1 cellular context compared by ENCODE assay signal in the genomic region with DNA sequence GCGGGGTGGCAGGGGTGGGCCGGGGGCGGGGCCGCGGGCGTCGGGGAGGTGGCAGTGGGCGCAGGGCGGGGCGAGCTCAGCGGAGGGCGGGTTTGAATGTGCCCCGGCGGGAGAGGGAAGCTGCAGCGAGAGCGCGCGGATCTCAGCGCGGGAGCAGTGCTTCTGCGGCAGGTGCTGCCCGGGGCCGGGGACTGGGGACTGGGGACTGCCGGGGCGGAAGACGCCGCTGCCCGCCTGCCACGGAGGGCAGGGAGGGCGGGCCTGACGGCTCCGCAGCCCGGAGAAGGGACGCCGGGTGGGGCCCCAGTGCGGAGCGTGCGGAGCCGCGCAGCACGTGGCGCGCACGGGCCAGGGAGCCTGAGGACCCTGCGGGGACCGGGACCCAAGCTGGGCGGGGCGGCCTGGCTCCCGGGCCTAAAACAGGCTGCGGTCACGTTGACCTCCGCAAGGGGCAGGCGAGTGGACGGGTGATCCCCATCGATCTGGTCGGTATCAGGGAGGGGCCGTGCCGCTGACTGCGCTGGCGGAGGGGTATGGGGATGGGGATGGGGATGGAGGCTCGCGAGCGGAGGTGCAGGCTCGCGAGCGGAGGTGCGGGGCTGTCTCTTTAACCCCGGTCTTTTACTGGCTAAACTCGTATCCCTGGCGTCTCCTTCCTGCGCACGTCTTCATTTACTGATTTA.
TF ChIP-seq lines count a peak whose summit lies in the region.

A gene (plus strand): TSS at position 125 of the 683 bp plus-strand sequence. CDS start 3,719 bp downstream, outside the sequence.

TF ChIP-seq in SK-N-SH, 30 proteins besides CTCF, POLR2A, EP300 and RAD21:
- TF ChIP-seq, protein P1, sequence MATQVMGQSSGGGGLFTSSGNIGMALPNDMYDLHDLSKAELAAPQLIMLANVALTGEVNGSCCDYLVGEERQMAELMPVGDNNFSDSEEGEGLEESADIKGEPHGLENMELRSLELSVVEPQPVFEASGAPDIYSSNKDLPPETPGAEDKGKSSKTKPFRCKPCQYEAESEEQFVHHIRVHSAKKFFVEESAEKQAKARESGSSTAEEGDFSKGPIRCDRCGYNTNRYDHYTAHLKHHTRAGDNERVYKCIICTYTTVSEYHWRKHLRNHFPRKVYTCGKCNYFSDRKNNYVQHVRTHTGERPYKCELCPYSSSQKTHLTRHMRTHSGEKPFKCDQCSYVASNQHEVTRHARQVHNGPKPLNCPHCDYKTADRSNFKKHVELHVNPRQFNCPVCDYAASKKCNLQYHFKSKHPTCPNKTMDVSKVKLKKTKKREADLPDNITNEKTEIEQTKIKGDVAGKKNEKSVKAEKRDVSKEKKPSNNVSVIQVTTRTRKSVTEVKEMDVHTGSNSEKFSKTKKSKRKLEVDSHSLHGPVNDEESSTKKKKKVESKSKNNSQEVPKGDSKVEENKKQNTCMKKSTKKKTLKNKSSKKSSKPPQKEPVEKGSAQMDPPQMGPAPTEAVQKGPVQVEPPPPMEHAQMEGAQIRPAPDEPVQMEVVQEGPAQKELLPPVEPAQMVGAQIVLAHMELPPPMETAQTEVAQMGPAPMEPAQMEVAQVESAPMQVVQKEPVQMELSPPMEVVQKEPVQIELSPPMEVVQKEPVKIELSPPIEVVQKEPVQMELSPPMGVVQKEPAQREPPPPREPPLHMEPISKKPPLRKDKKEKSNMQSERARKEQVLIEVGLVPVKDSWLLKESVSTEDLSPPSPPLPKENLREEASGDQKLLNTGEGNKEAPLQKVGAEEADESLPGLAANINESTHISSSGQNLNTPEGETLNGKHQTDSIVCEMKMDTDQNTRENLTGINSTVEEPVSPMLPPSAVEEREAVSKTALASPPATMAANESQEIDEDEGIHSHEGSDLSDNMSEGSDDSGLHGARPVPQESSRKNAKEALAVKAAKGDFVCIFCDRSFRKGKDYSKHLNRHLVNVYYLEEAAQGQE (IDR thresholded peaks at IDR 0.05; ENCODE audit: low read depth, low read length) = no peak
- TF ChIP-seq, protein P2, sequence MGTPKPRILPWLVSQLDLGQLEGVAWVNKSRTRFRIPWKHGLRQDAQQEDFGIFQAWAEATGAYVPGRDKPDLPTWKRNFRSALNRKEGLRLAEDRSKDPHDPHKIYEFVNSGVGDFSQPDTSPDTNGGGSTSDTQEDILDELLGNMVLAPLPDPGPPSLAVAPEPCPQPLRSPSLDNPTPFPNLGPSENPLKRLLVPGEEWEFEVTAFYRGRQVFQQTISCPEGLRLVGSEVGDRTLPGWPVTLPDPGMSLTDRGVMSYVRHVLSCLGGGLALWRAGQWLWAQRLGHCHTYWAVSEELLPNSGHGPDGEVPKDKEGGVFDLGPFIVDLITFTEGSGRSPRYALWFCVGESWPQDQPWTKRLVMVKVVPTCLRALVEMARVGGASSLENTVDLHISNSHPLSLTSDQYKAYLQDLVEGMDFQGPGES (IDR thresholded peaks at IDR 0.05; ENCODE audit: low read depth, low read length) = no peak
- TF ChIP-seq JUND (IDR thresholded peaks at IDR 0.05) (no peak), TEAD4 (IDR thresholded peaks at IDR 0.05; ENCODE audit: borderline replicate concordance, insufficient read depth) (no peak), MXI1 (IDR thresholded peaks at IDR 0.05; ENCODE audit: low read depth, low read length) (peak; percentile 90), CHD2 (IDR thresholded peaks at IDR 0.05; ENCODE audit: low read length, partially characterized antibody) (peak; percentile 8), GABPA (IDR thresholded peaks at IDR 0.05; ENCODE audit: low read depth) (no peak), YY1 (IDR thresholded peaks at IDR 0.05; ENCODE audit: low read depth) (no peak), TCF12 (IDR thresholded peaks at IDR 0.05) (no peak), POLR2AphosphoS5 (IDR thresholded peaks at IDR 0.05; ENCODE audit: low read depth, low read length) (no peak), ELF1 (IDR thresholded peaks at IDR 0.05) (no peak), FOSL2 (IDR thresholded peaks at IDR 0.05; ENCODE audit: borderline replicate concordance, low read depth) (no peak), SMC3 (IDR thresholded peaks at IDR 0.05; ENCODE audit: low read depth, low read length) (no peak), RXRA (IDR thresholded peaks at IDR 0.05; ENCODE audit: borderline replicate concordance, low read depth) (no peak), NFIC (IDR thresholded peaks at IDR 0.05; ENCODE audit: borderline replicate concordance) (no peak), EZH2phosphoT487 (IDR thresholded peaks at IDR 0.05; ENCODE audit: borderline replicate concordance, low read depth) (no peak), RCOR1 (IDR thresholded peaks at IDR 0.05; ENCODE audit: low read length) (no peak), NRF1 (IDR thresholded peaks at IDR 0.05; ENCODE audit: low read depth, low read length) (no peak), SIN3A (IDR thresholded peaks at IDR 0.05; ENCODE audit: borderline replicate concordance, low read depth, low read length) (no peak), RFX5 (IDR thresholded peaks at IDR 0.05; ENCODE audit: low read length) (no peak)
- TF ChIP-seq, protein P3, sequence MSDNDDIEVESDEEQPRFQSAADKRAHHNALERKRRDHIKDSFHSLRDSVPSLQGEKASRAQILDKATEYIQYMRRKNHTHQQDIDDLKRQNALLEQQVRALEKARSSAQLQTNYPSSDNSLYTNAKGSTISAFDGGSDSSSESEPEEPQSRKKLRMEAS (IDR thresholded peaks at IDR 0.05; ENCODE audit: low read depth) = peak; percentile 78
- TF ChIP-seq, protein P4, sequence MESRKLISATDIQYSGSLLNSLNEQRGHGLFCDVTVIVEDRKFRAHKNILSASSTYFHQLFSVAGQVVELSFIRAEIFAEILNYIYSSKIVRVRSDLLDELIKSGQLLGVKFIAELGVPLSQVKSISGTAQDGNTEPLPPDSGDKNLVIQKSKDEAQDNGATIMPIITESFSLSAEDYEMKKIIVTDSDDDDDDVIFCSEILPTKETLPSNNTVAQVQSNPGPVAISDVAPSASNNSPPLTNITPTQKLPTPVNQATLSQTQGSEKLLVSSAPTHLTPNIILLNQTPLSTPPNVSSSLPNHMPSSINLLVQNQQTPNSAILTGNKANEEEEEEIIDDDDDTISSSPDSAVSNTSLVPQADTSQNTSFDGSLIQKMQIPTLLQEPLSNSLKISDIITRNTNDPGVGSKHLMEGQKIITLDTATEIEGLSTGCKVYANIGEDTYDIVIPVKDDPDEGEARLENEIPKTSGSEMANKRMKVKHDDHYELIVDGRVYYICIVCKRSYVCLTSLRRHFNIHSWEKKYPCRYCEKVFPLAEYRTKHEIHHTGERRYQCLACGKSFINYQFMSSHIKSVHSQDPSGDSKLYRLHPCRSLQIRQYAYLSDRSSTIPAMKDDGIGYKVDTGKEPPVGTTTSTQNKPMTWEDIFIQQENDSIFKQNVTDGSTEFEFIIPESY (IDR thresholded peaks at IDR 0.05; ENCODE audit: borderline replicate concordance, low read depth) = no peak
- TF ChIP-seq, protein P5, sequence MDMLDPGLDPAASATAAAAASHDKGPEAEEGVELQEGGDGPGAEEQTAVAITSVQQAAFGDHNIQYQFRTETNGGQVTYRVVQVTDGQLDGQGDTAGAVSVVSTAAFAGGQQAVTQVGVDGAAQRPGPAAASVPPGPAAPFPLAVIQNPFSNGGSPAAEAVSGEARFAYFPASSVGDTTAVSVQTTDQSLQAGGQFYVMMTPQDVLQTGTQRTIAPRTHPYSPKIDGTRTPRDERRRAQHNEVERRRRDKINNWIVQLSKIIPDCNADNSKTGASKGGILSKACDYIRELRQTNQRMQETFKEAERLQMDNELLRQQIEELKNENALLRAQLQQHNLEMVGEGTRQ (IDR thresholded peaks at IDR 0.05; ENCODE audit: borderline replicate concordance, low read depth, low read length) = no peak
- TF ChIP-seq, protein P6, sequence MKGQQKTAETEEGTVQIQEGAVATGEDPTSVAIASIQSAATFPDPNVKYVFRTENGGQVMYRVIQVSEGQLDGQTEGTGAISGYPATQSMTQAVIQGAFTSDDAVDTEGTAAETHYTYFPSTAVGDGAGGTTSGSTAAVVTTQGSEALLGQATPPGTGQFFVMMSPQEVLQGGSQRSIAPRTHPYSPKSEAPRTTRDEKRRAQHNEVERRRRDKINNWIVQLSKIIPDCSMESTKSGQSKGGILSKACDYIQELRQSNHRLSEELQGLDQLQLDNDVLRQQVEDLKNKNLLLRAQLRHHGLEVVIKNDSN (IDR thresholded peaks at IDR 0.05; ENCODE audit: borderline replicate concordance, low read depth) = no peak
